8 cellular contexts compared by ENCODE assay signal in the genomic region with DNA sequence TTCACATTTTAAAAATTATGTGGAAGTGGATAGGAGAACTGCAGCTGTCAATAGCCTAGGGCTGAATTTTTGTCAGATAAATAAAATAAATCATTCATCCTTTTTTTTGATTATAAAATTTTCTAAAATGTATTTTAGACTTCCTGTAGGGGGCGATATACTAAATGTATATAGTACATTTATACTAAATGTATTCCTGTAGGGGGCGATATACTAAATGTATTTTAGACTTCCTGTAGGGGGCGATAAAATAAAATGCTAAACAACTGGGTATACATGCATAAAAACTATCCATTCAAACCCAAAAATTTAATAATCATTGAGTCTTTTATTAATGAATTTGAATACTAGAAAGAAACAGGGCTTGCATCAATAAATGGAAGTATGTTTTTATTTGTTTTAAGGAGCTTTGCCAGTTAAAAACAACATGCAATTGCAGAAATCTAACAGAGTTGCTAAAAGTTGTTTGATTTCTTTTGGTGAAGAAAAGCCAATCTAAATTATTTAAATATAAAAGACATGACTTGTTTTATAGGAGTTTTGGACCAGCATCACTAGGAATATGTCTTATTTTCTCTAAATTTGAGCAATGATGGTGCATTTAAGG. TPM values are rescaled to one million over a fixed set of nuclear protein-coding genes. Genes with fewer than 3 reads are reported as not detected.
DNase-seq lines count a peak whose midpoint lies in the region; ATAC-seq and TF ChIP-seq lines count a peak whose summit lies in the region.

No MANE protein-coding gene starts in this region.

- no peaks in the 10 kb centered on the region for H3K27me3 ChIP-seq in colonic mucosa

- H3K36me3 ChIP-seq in colonic mucosa: no peaks in the 10 kb centered on the region

- peak; percentile 25 for DNase-seq in GM10266 (ENCODE audit: extremely low spot score)
- peak; percentile 46 for DNase-seq in NCI-H82 treated with DMSO at 0.1 percent for 48 hours (lab: John Stamatoyannopoulos, UW; ENCODE audit: unreplicated experiment)
- no peak for DNase-seq in colonic mucosa
- no peak for DNase-seq in omental fat pad (ENCODE audit: low spot score)
- DNase-seq in foreskin melanocyte: no peak

- H3K9ac ChIP-seq in colonic mucosa (ENCODE audit: low read depth in 2 of 2, low read length in 2 of 2): no peak overlapping the region

- ATAC-seq in HG03064 (IDR thresholded peaks at IDR 0.05; ENCODE audit: low read depth, unreplicated experiment): peak; percentile 40
- no peak for ATAC-seq in omental fat pad (ENCODE audit: low FRiP score)
- no peak for ATAC-seq in GM21447 (IDR thresholded peaks at IDR 0.05; ENCODE audit: unreplicated experiment)
- no peak for ATAC-seq in GM21528 (IDR thresholded peaks at IDR 0.05; ENCODE audit: low FRiP score, unreplicated experiment)

- intact Hi-C loops in colonic mucosa (cut with DNase I): loop anchor here (5.0 kb wide), 2 partner anchors 118 to 187 kb away; no protein-coding TSS in a partner anchor

- TF ChIP-seq CTCF in GM10266 (IDR thresholded peaks at IDR 0.05; ENCODE audit: control insufficient read depth, insufficient read depth, low read depth, missing control alignments) (peak; percentile 74), colonic mucosa (IDR thresholded peaks at IDR 0.05) (peak; percentile 86), omental fat pad (IDR thresholded peaks at IDR 0.05) (peak in 2 of 3 donors; percentile 31 to 43)

- H3K4me3 ChIP-seq in colonic mucosa: no peak overlapping the region

- no peaks in the 10 kb centered on the region for H3K9me3 ChIP-seq in colonic mucosa

- H3K4me1 ChIP-seq in colonic mucosa: peaks cover 8% of the 10 kb centered on the region

- H3K27ac ChIP-seq in colonic mucosa: no peak overlapping the region

RNA-seq across cellular contexts. Expression of gene CLCA1, which starts 31.4 kb away (rescaled TPM):
- total RNA-seq in colonic mucosa: 1,000 to 10,000 TPM in 1 of 2 donors, 100 to 1,000 TPM in 1; 938 to 1,116 TPM
- total RNA-seq in omental fat pad: not detected

RNA-seq across cellular contexts. Expression of gene CLCA4, which starts 46.8 kb away (rescaled TPM):
- 100 to 1,000 TPM; 194 to 426 TPM for total RNA-seq in colonic mucosa
- total RNA-seq in omental fat pad: not detected

Comparison
In these comparisons a context has a peak if more than half of its experiments do, and no peak if none do; other contexts are left out.
1. DNase-seq: peak in GM10266 (single experiment) and NCI-H82 treated with DMSO at 0.1 percent for 48 hours (single experiment); none in colonic mucosa (single experiment), omental fat pad (single experiment) and foreskin melanocyte (single experiment).
2. RNA of gene CLCA1, which starts 31.4 kb away (total RNA-seq): 938 to 1,116 TPM in colonic mucosa; not detected in omental fat pad; every median in the first group is over 100 times any median in the second.
3. RNA of gene CLCA4, which starts 46.8 kb away (total RNA-seq): 194 to 426 TPM in colonic mucosa; not detected in omental fat pad; every median in the first group is over 100 times any median in the second.
4. Peak in every context shown above with its lines, with median percentiles within 50 percentile points of each other: CTCF ChIP-seq.